ENCODE assay signal across 1 cellular context in the genomic region with DNA sequence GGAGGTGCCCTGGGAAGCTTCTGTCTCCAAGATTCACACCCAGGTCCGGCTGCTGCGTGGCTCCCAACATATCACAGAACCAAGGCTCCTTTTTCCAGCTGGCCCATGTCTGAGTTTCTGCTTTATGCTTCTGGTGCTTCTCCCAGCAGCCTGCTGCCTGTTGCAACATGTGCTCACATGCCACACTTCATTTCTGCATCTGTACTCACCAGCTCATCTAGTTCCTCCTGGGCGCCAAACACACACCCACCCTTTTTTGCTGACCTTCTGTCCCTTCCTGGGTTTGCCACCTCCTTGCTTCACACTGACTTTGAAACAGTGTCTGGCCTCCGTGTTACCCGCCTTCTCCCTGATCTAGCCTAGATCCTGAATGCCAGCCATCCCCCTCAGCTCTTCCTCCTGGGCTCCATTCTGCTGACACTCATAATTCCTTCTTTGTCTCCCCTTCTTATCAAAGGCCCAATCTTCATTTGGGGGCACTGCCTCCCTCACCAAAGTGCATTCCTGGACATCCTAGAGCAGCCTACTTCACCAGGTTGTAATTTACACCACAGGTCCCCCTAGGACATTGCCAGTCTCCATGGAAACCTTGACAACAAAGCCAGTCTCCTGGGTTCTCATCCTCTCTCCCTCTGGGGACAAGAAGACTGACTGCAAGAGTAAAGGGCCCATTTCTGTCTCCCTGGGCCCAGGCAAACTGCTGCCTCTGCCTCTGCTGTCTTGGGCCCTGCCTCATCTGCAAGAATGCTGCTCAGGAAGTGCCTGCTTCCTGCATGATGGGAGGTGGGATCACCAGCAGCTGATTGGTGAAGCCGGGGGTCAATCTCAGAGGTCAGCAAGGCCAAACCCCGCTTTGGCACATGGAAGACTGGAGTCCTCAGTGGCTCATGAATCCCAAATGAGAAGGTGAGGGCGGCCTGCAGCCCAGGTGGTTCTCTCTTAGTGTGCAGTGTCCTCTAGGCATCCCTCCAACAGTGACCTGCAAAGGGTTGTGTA.
TF ChIP-seq lines count a peak whose summit lies in the region.

No MANE protein-coding gene starts in this region.

TF ChIP-seq in HepG2, 621 proteins besides CTCF, POLR2A, EP300 and RAD21:
- TF ChIP-seq, protein P1, sequence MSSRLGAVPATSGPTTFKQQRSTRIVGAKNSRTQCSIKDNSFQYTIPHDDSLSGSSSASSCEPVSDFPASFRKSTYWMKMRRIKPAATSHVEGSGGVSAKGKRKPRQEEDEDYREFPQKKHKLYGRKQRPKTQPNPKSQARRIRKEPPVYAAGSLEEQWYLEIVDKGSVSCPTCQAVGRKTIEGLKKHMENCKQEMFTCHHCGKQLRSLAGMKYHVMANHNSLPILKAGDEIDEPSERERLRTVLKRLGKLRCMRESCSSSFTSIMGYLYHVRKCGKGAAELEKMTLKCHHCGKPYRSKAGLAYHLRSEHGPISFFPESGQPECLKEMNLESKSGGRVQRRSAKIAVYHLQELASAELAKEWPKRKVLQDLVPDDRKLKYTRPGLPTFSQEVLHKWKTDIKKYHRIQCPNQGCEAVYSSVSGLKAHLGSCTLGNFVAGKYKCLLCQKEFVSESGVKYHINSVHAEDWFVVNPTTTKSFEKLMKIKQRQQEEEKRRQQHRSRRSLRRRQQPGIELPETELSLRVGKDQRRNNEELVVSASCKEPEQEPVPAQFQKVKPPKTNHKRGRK (CRISPR knock-in tag; IDR thresholded peaks at IDR 0.05) = no peak
- TF ChIP-seq REL (CRISPR knock-in tag; conservative IDR thresholded peaks at IDR 0.05) = no peak
- no peak for TF ChIP-seq REXO4 (CRISPR knock-in tag; IDR thresholded peaks at IDR 0.05; ENCODE audit: borderline replicate concordance)
- TF ChIP-seq HNRNPH1 (optimal IDR thresholded peaks at IDR 0.05; ENCODE audit: low read depth, low read length) = no peak
- TF ChIP-seq ZKSCAN5 (CRISPR knock-in tag; IDR thresholded peaks at IDR 0.05) = no peak
- no peak for TF ChIP-seq PRPF4 (IDR thresholded peaks at IDR 0.05; ENCODE audit: low read depth, low read length, poor library complexity, severe bottlenecking)
- TF ChIP-seq, protein P2, sequence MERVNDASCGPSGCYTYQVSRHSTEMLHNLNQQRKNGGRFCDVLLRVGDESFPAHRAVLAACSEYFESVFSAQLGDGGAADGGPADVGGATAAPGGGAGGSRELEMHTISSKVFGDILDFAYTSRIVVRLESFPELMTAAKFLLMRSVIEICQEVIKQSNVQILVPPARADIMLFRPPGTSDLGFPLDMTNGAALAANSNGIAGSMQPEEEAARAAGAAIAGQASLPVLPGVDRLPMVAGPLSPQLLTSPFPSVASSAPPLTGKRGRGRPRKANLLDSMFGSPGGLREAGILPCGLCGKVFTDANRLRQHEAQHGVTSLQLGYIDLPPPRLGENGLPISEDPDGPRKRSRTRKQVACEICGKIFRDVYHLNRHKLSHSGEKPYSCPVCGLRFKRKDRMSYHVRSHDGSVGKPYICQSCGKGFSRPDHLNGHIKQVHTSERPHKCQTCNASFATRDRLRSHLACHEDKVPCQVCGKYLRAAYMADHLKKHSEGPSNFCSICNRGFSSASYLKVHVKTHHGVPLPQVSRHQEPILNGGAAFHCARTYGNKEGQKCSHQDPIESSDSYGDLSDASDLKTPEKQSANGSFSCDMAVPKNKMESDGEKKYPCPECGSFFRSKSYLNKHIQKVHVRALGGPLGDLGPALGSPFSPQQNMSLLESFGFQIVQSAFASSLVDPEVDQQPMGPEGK (CRISPR knock-in tag; IDR thresholded peaks at IDR 0.05) = no peak
- TF ChIP-seq, protein P3, sequence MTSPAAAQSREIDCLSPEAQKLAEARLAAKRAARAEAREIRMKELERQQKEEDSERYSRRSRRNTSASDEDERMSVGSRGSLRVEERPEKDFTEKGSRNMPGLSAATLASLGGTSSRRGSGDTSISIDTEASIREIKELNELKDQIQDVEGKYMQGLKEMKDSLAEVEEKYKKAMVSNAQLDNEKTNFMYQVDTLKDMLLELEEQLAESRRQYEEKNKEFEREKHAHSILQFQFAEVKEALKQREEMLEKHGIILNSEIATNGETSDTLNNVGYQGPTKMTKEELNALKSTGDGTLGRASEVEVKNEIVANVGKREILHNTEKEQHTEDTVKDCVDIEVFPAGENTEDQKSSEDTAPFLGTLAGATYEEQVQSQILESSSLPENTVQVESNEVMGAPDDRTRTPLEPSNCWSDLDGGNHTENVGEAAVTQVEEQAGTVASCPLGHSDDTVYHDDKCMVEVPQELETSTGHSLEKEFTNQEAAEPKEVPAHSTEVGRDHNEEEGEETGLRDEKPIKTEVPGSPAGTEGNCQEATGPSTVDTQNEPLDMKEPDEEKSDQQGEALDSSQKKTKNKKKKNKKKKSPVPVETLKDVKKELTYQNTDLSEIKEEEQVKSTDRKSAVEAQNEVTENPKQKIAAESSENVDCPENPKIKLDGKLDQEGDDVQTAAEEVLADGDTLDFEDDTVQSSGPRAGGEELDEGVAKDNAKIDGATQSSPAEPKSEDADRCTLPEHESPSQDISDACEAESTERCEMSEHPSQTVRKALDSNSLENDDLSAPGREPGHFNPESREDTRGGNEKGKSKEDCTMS (CRISPR knock-in tag; conservative IDR thresholded peaks at IDR 0.05) = no peak
- TF ChIP-seq SP2 (CRISPR knock-in tag; IDR thresholded peaks at IDR 0.05) = no peak
- TF ChIP-seq, protein P4, sequence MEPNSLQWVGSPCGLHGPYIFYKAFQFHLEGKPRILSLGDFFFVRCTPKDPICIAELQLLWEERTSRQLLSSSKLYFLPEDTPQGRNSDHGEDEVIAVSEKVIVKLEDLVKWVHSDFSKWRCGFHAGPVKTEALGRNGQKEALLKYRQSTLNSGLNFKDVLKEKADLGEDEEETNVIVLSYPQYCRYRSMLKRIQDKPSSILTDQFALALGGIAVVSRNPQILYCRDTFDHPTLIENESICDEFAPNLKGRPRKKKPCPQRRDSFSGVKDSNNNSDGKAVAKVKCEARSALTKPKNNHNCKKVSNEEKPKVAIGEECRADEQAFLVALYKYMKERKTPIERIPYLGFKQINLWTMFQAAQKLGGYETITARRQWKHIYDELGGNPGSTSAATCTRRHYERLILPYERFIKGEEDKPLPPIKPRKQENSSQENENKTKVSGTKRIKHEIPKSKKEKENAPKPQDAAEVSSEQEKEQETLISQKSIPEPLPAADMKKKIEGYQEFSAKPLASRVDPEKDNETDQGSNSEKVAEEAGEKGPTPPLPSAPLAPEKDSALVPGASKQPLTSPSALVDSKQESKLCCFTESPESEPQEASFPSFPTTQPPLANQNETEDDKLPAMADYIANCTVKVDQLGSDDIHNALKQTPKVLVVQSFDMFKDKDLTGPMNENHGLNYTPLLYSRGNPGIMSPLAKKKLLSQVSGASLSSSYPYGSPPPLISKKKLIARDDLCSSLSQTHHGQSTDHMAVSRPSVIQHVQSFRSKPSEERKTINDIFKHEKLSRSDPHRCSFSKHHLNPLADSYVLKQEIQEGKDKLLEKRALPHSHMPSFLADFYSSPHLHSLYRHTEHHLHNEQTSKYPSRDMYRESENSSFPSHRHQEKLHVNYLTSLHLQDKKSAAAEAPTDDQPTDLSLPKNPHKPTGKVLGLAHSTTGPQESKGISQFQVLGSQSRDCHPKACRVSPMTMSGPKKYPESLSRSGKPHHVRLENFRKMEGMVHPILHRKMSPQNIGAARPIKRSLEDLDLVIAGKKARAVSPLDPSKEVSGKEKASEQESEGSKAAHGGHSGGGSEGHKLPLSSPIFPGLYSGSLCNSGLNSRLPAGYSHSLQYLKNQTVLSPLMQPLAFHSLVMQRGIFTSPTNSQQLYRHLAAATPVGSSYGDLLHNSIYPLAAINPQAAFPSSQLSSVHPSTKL (CRISPR knock-in tag; IDR thresholded peaks at IDR 0.05) = no peak
- TF ChIP-seq, protein P5, sequence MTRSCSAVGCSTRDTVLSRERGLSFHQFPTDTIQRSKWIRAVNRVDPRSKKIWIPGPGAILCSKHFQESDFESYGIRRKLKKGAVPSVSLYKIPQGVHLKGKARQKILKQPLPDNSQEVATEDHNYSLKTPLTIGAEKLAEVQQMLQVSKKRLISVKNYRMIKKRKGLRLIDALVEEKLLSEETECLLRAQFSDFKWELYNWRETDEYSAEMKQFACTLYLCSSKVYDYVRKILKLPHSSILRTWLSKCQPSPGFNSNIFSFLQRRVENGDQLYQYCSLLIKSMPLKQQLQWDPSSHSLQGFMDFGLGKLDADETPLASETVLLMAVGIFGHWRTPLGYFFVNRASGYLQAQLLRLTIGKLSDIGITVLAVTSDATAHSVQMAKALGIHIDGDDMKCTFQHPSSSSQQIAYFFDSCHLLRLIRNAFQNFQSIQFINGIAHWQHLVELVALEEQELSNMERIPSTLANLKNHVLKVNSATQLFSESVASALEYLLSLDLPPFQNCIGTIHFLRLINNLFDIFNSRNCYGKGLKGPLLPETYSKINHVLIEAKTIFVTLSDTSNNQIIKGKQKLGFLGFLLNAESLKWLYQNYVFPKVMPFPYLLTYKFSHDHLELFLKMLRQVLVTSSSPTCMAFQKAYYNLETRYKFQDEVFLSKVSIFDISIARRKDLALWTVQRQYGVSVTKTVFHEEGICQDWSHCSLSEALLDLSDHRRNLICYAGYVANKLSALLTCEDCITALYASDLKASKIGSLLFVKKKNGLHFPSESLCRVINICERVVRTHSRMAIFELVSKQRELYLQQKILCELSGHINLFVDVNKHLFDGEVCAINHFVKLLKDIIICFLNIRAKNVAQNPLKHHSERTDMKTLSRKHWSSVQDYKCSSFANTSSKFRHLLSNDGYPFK (CRISPR knock-in tag; IDR thresholded peaks at IDR 0.05; ENCODE audit: borderline replicate concordance) = no peak
- TF ChIP-seq ZNF496 (CRISPR knock-in tag; IDR thresholded peaks at IDR 0.05; ENCODE audit: insufficient replicate concordance) = no peak
- no peak for TF ChIP-seq ERF (CRISPR knock-in tag; IDR thresholded peaks at IDR 0.05)
- no peak for TF ChIP-seq HMG20A (CRISPR knock-in tag; IDR thresholded peaks at IDR 0.05; ENCODE audit: borderline replicate concordance)
- no peak for TF ChIP-seq SRSF9 (IDR thresholded peaks at IDR 0.05; ENCODE audit: borderline replicate concordance, insufficient read depth, low read depth, low read length, poor library complexity, severe bottlenecking)
- TF ChIP-seq, protein P6, sequence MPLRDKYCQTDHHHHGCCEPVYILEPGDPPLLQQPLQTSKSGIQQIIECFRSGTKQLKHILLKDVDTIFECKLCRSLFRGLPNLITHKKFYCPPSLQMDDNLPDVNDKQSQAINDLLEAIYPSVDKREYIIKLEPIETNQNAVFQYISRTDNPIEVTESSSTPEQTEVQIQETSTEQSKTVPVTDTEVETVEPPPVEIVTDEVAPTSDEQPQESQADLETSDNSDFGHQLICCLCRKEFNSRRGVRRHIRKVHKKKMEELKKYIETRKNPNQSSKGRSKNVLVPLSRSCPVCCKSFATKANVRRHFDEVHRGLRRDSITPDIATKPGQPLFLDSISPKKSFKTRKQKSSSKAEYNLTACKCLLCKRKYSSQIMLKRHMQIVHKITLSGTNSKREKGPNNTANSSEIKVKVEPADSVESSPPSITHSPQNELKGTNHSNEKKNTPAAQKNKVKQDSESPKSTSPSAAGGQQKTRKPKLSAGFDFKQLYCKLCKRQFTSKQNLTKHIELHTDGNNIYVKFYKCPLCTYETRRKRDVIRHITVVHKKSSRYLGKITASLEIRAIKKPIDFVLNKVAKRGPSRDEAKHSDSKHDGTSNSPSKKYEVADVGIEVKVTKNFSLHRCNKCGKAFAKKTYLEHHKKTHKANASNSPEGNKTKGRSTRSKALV (CRISPR knock-in tag; IDR thresholded peaks at IDR 0.05) = no peak
- no peak for TF ChIP-seq ZNF33A (CRISPR knock-in tag; IDR thresholded peaks at IDR 0.05; ENCODE audit: borderline replicate concordance)
TF ChIP-seq in HepG2: peak in this region for 0.
